In genomic region chr1:24318238-24318987, GRCh38 we compare ENCODE assay signal across 12 cellular contexts. TPM values are rescaled to one million over a fixed set of nuclear protein-coding genes. Genes with fewer than 3 reads are reported as not detected.
DNase-seq lines count a peak whose midpoint lies in the region; ATAC-seq and TF ChIP-seq lines count a peak whose summit lies in the region.
"Had no signal": no experiment of that assay in that cellular context is flagged by ENCODE, and none has a peak within 500 bp of the region (broad histone marks: within the 10 kb centered on the region; RNA-seq: fewer than 3 reads in every experiment).

No MANE protein-coding gene starts in this region.

- H3K4me1 ChIP-seq in OCI-LY3 (ENCODE audit: low read length): peaks cover 89% of the 10 kb centered on the region

- H2AFZ ChIP-seq in OCI-LY3 (ENCODE audit: low read depth, low read length): no peak overlapping the region

- H4K20me1 ChIP-seq in OCI-LY3 (ENCODE audit: insufficient read depth, low read length): no peaks in the 10 kb centered on the region

- no peaks in the 10 kb centered on the region for H3K36me3 ChIP-seq in OCI-LY3 (replicated peaks; ENCODE audit: low read depth, low read length)

- ATAC-seq in HG02981 (IDR thresholded peaks at IDR 0.05; ENCODE audit: unreplicated experiment) (no peak), GM18520 (IDR thresholded peaks at IDR 0.05; ENCODE audit: unreplicated experiment) (no peak)
- ATAC-seq: left ventricle myocardium superior had no signal

- H3K27me3 ChIP-seq in OCI-LY3 (ENCODE audit: low read depth, low read length): peaks cover 21% of the 10 kb centered on the region

- peaks cover 65% of the 10 kb centered on the region for H3K27me3 Mint-ChIP-seq in nephron (ENCODE audit: low read depth)

- H3K4me3 ChIP-seq in OCI-LY3 (ENCODE audit: low read length) (peak overlapping the region; percentile 51), epithelial cell of esophagus (ENCODE audit: low read length) (peak overlapping the region; percentile 92)

- DNase-seq in EH (ENCODE audit: low read depth) (peak; percentile 53), epithelial cell of esophagus (ENCODE audit: low read depth) (peak; percentile 76), posterior vena cava (ENCODE audit: low spot score) (no peak), ureter (ENCODE audit: low spot score) (no peak)
- DNase-seq: activated CD4-positive, alpha-beta T cell treated with anti-CD3 and anti-CD28 coated beads for 48 hours; left ventricle myocardium superior; SIG-M5 had no signal

- H3K27ac Mint-ChIP-seq in nephron: peak overlapping the region in 2 of 3 experiments; percentile 58 to 63

- peak overlapping the region; percentile 84 for H3K4me2 ChIP-seq in OCI-LY3 (ENCODE audit: low read length)

- peak overlapping the region; percentile 44 to 79 (median 74) for H3K4me3 Mint-ChIP-seq in nephron

- H3K79me2 ChIP-seq in OCI-LY3 (ENCODE audit: low read length): no peaks in the 10 kb centered on the region

- no peaks in the 10 kb centered on the region for H3K9me3 ChIP-seq in OCI-LY3 (ENCODE audit: insufficient read depth, low read length)

- intact Hi-C loops in posterior vena cava (cut with DNase I): no loop called here

- H3K9me3 Mint-ChIP-seq in nephron: no peaks in the 10 kb centered on the region

- H3K36me3 Mint-ChIP-seq in nephron (ENCODE audit: low read depth): no peaks in the 10 kb centered on the region

- no peak for TF ChIP-seq CTCF in OCI-LY3 (IDR thresholded peaks at IDR 0.05; ENCODE audit: low read depth, low read length)
- no peak for TF ChIP-seq CTCF in epithelial cell of esophagus (IDR thresholded peaks at IDR 0.05; ENCODE audit: insufficient read depth, low read depth, low read length, missing control alignments)
- TF ChIP-seq CTCF in nephron (IDR thresholded peaks at IDR 0.05; ENCODE audit: unreplicated experiment in 3 of 3): no peak

- H3K9ac ChIP-seq in OCI-LY3 (ENCODE audit: low read length): peak overlapping the region; percentile 63

- H3K27ac ChIP-seq in OCI-LY3 (ENCODE audit: low read length): peak overlapping the region; percentile 66

- peaks cover 44% of the 10 kb centered on the region for H3K4me1 Mint-ChIP-seq in nephron

RNA-seq across cellular contexts. Expression of gene GRHL3, which starts 0.7 kb away (rescaled TPM):
- total RNA-seq in posterior vena cava: under 1 TPM; 0.14 to 0.19 TPM
- 140 TPM for total RNA-seq in ureter
- total RNA-seq: endothelial cell of umbilical vein, left ventricle myocardium superior had no signal

Comparison
In these comparisons a context has a peak if more than half of its experiments do, and no peak if none do; other contexts are left out.
1. DNase-seq: peak in EH (single experiment) and epithelial cell of esophagus (single experiment); none in posterior vena cava (single experiment) and ureter (single experiment).
2. RNA of gene GRHL3, which starts 0.7 kb away (total RNA-seq): 140 TPM in ureter (single experiment); 0.14 to 0.19 TPM in posterior vena cava; every median in the first group is over 100 times any median in the second.